Comparison of ENCODE assay signal across 22 cellular contexts in genomic region chr5:76498328-76498727, GRCh38.
"Had no signal": no experiment of that assay in that cellular context is flagged by ENCODE, and none has a peak within 500 bp of the region (broad histone marks: within the 10 kb centered on the region; RNA-seq: fewer than 3 reads in every experiment).

No MANE protein-coding gene starts in this region.

- ATAC-seq: gastrocnemius medialis, heart right ventricle, left cardiac atrium, left ventricle myocardium superior had no signal

- H3K4me3 Mint-ChIP-seq: naive B cell had no signal

- H3K4me1 ChIP-seq: esophagus muscularis mucosa, gastrocnemius medialis, sigmoid colon had no signal

- H3K36me3 ChIP-seq: esophagus muscularis mucosa, gastrocnemius medialis, heart right ventricle, neutrophil, sigmoid colon, stomach, thoracic aorta, transverse colon had no signal

- H3K27me3 Mint-ChIP-seq: naive B cell had no signal

- H3K27ac ChIP-seq: epithelial cell of prostate, esophagus muscularis mucosa, gastrocnemius medialis, heart right ventricle, neutrophil, sigmoid colon, skin epidermis, thoracic aorta had no signal

- H3K27me3 ChIP-seq: esophagus muscularis mucosa, gastrocnemius medialis, neutrophil, sigmoid colon, stomach, transverse colon had no signal

- H3K36me3 Mint-ChIP-seq: naive B cell had no signal

- DNase-seq: effector memory CD4-positive, alpha-beta T cell; gastrocnemius medialis; heart right ventricle; hypothalamus; kidney; left cardiac atrium; left ventricle myocardium superior; mesendoderm; naive B cell; posterior cingulate gyrus; sigmoid colon; stimulated activated CD4-positive, alpha-beta T cell treated with anti-CD3 and anti-CD28 coated beads, Interleukin-2, amount 100 ng/mL, for 24 hours; stimulated activated CD4-positive, alpha-beta T cell treated with anti-CD3 and anti-CD28 coated beads, Interleukin-4, amount 100 ng/mL, for 4 hours; stimulated activated naive CD4-positive, alpha-beta T cell; stomach; substantia nigra; transverse colon had no signal

- H3K4me3 ChIP-seq: esophagus muscularis mucosa, gastrocnemius medialis, heart right ventricle, sigmoid colon, skin epidermis, stomach, thoracic aorta, transverse colon had no signal

- H3K9me3 ChIP-seq: esophagus muscularis mucosa, gastrocnemius medialis, heart right ventricle, neutrophil, sigmoid colon, stomach, thoracic aorta, transverse colon had no signal
